Comparison of ENCODE assay signal across 24 cellular contexts in the genomic region with DNA sequence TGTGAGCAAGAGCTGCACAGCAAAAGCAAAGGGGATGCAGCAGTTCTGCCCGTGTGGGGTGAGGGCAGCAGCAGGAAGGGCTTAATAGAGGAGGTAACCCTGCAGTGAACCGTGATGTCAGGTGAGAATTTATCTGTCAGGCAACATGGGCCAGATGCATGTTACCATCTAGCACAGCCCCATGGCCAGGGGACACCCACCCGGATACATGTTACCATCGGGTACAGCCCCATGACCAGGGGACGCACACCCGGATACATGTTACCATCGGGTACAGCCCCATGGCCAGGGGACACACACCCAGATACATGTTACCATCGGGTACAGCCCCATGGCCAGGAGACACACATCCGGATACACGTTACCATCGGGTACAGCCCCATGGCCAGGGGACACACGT.
"Had no signal": no experiment of that assay in that cellular context is flagged by ENCODE, and none has a peak within 500 bp of the region (broad histone marks: within the 10 kb centered on the region; RNA-seq: fewer than 3 reads in every experiment).

No MANE protein-coding gene starts in this region.

- H3K27me3 ChIP-seq: colonic mucosa, foreskin keratinocyte had no signal

- H3K9me3 Mint-ChIP-seq: effector memory CD8-positive, alpha-beta T cell had no signal

- H3K4me1 Mint-ChIP-seq: endodermal cell had no signal

- H3K4me1 ChIP-seq: colonic mucosa, esophagus muscularis mucosa, esophagus squamous epithelium, foreskin keratinocyte, gastrocnemius medialis, gastroesophageal sphincter, heart left ventricle, heart right ventricle had no signal

- H3K36me3 ChIP-seq: colonic mucosa, esophagus muscularis mucosa, esophagus squamous epithelium, gastrocnemius medialis, gastroesophageal sphincter, heart left ventricle, heart right ventricle had no signal

- DNase-seq: colonic mucosa; cortex of kidney; dermis blood vessel endothelial cell; effector CD4-positive, alpha-beta T cell; effector CD8-positive, alpha-beta T cell; effector memory CD4-positive, alpha-beta T cell; effector memory CD8-positive, alpha-beta T cell; endodermal cell; erythroblast; esophagus squamous epithelium; foreskin fibroblast; foreskin keratinocyte; foreskin melanocyte; gastrocnemius medialis; glutamatergic neuron; head of caudate nucleus; heart left ventricle; heart right ventricle had no signal

- H3K4me3 ChIP-seq: colonic mucosa, coronary artery, dorsolateral prefrontal cortex, esophagus muscularis mucosa, esophagus squamous epithelium, gastrocnemius medialis, gastroesophageal sphincter, heart left ventricle, heart right ventricle had no signal

- H3K27ac ChIP-seq: colonic mucosa, coronary artery, epithelial cell of prostate, esophagus muscularis mucosa, esophagus squamous epithelium, foreskin keratinocyte, gastrocnemius medialis, gastroesophageal sphincter, heart left ventricle, heart right ventricle had no signal

- H3K9me3 ChIP-seq: colonic mucosa, esophagus muscularis mucosa, esophagus squamous epithelium, gastrocnemius medialis, gastroesophageal sphincter had no signal

- H3K27me3 Mint-ChIP-seq: dendritic cell treated with granulocyte-macrophage colony-stimulating factor and Interleukin-4, amounts not matched to agents 40 ng/mL and 50 ng/mL, for 4 days had no signal

- H3K4me3 Mint-ChIP-seq: dendritic cell treated with granulocyte-macrophage colony-stimulating factor and Interleukin-4, amounts not matched to agents 40 ng/mL and 50 ng/mL, for 4 days; effector memory CD8-positive, alpha-beta T cell; endodermal cell had no signal

- H3K27ac Mint-ChIP-seq: dendritic cell treated with granulocyte-macrophage colony-stimulating factor and Interleukin-4, amounts not matched to agents 40 ng/mL and 50 ng/mL, for 4 days; effector memory CD8-positive, alpha-beta T cell; endodermal cell had no signal
